ENCODE assay signal across 31 cellular contexts in the genomic region with DNA sequence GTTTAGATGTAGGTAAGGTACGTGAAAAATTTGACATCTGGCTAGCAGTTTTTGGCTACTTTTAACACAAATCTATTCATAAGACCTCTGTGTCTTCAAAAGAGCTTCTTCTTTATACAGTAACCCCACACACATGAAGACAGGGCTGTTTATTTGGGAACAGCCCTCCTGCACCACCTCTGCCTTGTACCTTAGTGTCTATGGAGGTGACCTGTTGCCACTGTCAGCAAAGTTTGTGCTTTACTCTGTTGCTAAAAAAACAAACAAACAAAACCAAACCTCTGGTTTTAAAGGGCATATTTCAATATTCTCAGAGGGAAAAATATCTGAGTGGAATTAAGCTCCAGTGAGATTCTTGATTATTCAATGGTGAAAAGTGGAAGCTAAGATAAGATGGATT.
"Had no signal": no experiment of that assay in that cellular context is flagged by ENCODE, and none has a peak within 500 bp of the region (broad histone marks: within the 10 kb centered on the region; RNA-seq: fewer than 3 reads in every experiment).

No MANE protein-coding gene starts in this region.

- H3K4me1 Mint-ChIP-seq: natural killer cell; stimulated activated memory B cell treated with anti-CD40 and anti-IgM and Interleukin-4, amounts not matched to agents 10 μg/mL and 1 μg/mL and 100 μg/mL, for 72 hours; stimulated activated naive CD8-positive, alpha-beta T cell treated with anti-CD3 and anti-CD28 coated beads, Interleukin-15, amount 100 ng/mL, for 72 hours had no signal

- H3K4me1 ChIP-seq: parathyroid adenoma, spleen, suprapubic skin, testis, tibial artery, transverse colon, upper lobe of right lung, uterus had no signal

- ATAC-seq: natural killer cell; psoas muscle; right cardiac atrium; sciatic nerve; stimulated activated memory B cell treated with anti-CD40 and anti-IgM and Interleukin-4, amounts not matched to agents 10 μg/mL and 1 μg/mL and 100 μg/mL, for 72 hours; stimulated activated naive CD8-positive, alpha-beta T cell treated with anti-CD3 and anti-CD28 coated beads, Interleukin-15, amount 100 ng/mL, for 72 hours; stimulated activated naive CD8-positive, alpha-beta T cell treated with anti-CD3 and anti-CD28 coated beads, Interleukin-15, Interleukin-2, amounts not matched to agents 100 U/mL and 50 U/mL, for 24 hours; upper lobe of right lung had no signal

- H3K27me3 Mint-ChIP-seq: stimulated activated memory B cell treated with anti-CD40 and anti-IgM and Interleukin-4, amounts not matched to agents 10 μg/mL and 1 μg/mL and 100 μg/mL, for 72 hours; stimulated activated naive CD8-positive, alpha-beta T cell treated with anti-CD3 and anti-CD28 coated beads, Interleukin-15, amount 100 ng/mL, for 72 hours had no signal

- H3K36me3 ChIP-seq: neural progenitor cell, ovary, spleen, suprapubic skin, tibial artery, transverse colon, upper lobe of right lung, uterus had no signal

- H3K36me3 Mint-ChIP-seq: natural killer cell; neural progenitor cell; stimulated activated memory B cell treated with anti-CD40 and anti-IgM and Interleukin-4, amounts not matched to agents 10 μg/mL and 1 μg/mL and 100 μg/mL, for 72 hours; type B pancreatic cell had no signal

- H3K27ac Mint-ChIP-seq: natural killer cell; neural progenitor cell; progenitor cell of endocrine pancreas; stimulated activated memory B cell treated with anti-CD40 and anti-IgM and Interleukin-4, amounts not matched to agents 10 μg/mL and 1 μg/mL and 100 μg/mL, for 72 hours; stimulated activated naive CD8-positive, alpha-beta T cell treated with anti-CD3 and anti-CD28 coated beads, Interleukin-15, amount 100 ng/mL, for 72 hours; type B pancreatic cell had no signal

- H3K4me3 Mint-ChIP-seq: natural killer cell; nephron; neural progenitor cell; stimulated activated memory B cell treated with anti-CD40 and anti-IgM and Interleukin-4, amounts not matched to agents 10 μg/mL and 1 μg/mL and 100 μg/mL, for 72 hours; stimulated activated naive CD8-positive, alpha-beta T cell treated with anti-CD3 and anti-CD28 coated beads, Interleukin-15, amount 100 ng/mL, for 72 hours; type B pancreatic cell had no signal

- H3K27me3 ChIP-seq: neural progenitor cell, ovary, spleen, suprapubic skin, testis, tibial artery, transverse colon, upper lobe of right lung, uterus had no signal

- H3K9ac ChIP-seq: neural progenitor cell, parathyroid adenoma had no signal

- H3K27ac ChIP-seq: neural progenitor cell, ovary, parathyroid adenoma, psoas muscle, skin epidermis, spleen, suprapubic skin, testis, tibial artery, transverse colon, upper lobe of right lung, uterus had no signal

- H2AFZ ChIP-seq: neural progenitor cell, parathyroid adenoma had no signal

- H3K79me2 ChIP-seq: parathyroid adenoma had no signal

- H3K9me3 ChIP-seq: ovary, psoas muscle, spleen, suprapubic skin, testis, tibial artery, transverse colon, upper lobe of right lung, uterus had no signal

- H3K4me3 ChIP-seq: neural progenitor cell, ovary, psoas muscle, skin epidermis, smooth muscle cell, spleen, suprapubic skin, testis, tibial artery, transverse colon, upper lobe of right lung, uterus had no signal

- H3K9me3 Mint-ChIP-seq: nephron; neural progenitor cell; stimulated activated memory B cell treated with anti-CD40 and anti-IgM and Interleukin-4, amounts not matched to agents 10 μg/mL and 1 μg/mL and 100 μg/mL, for 72 hours; stimulated activated naive CD8-positive, alpha-beta T cell treated with anti-CD3 and anti-CD28 coated beads, Interleukin-15, amount 100 ng/mL, for 72 hours; type B pancreatic cell had no signal

- DNase-seq: natural killer cell; occipital lobe; ovary; posterior cingulate gyrus; psoas muscle; right cardiac atrium; spleen; stimulated activated CD4-positive, alpha-beta T cell treated with anti-CD3 and anti-CD28 coated beads, Interleukin-12 subunit alpha, Interleukin-12 subunit beta, amount 100 ng/mL, for 4 hours; stimulated activated CD4-positive, alpha-beta T cell treated with anti-CD3 and anti-CD28 coated beads, Interleukin-1b, Interleukin-23, amount 100 ng/mL, for 48 hours; stimulated activated CD4-positive, alpha-beta T cell treated with anti-CD3 and anti-CD28 coated beads, Interleukin-4, amount 100 ng/mL, for 1 hour; stimulated activated CD4-positive, alpha-beta T cell treated with anti-CD3 and anti-CD28 coated beads, Interleukin-4, amount 100 ng/mL, for 4 hours; stimulated activated CD8-positive, alpha-beta memory T cell treated with anti-CD3 and anti-CD28 coated beads, Interleukin-4, amount 100 ng/mL, for 48 hours; stimulated activated naive CD4-positive, alpha-beta T cell; stimulated activated naive CD8-positive, alpha-beta T cell treated with anti-CD3 and anti-CD28 coated beads, Interleukin-15, amount 100 ng/mL, for 72 hours; stimulated activated naive CD8-positive, alpha-beta T cell treated with anti-CD3 and anti-CD28 coated beads, Interleukin-15, Interleukin-2, amounts not matched to agents 100 U/mL and 50 U/mL, for 24 hours; substantia nigra; testis; tibial artery; transverse colon; upper lobe of right lung; uterus had no signal

- H3K4me2 ChIP-seq: neural progenitor cell, smooth muscle cell had no signal
